8 cellular contexts compared by ENCODE assay signal in the genomic region with DNA sequence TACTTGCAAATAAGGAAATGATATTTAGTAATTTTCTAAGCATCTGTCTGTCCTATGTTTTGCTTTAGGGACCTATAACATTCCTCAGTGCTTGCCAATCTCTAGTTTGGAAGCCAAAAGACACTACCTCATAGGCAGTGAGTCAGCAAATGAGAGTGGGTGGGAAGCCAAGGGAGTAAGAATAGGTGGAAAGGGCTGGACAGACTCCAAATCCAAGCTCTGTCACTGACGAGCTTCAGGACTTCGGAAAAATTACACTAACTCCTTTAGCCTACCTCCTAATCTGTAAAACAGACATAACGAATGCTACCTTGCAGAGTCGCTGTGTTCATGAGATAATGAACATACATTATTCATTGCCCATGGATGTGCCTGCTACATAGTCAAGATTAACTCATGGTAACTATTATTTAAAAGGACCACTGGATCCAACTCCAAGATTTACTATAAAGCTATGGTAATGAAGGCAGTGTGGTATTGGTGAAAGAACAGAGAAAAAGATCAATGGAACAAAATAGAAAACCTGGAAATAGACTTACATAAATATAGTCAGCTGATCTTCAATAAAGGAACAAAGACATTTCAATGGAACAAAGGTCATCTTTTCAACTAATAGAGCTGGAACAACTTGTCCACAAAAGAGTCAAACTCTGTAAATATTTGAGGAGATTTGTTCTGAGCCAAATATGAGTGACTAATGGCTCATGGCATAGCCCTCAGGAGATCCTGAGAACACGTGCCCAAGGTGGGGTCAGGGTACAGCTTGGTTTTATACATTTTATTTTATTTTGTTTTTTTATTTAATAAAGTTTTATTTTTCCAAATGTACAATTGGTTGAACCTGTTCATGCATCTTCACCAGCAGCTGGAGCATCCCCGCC.
A peak's percentile ranks its signal among the peaks of the same experiment; 100 is the strongest.
DNase-seq lines count a peak whose midpoint lies in the region; ATAC-seq and TF ChIP-seq lines count a peak whose summit lies in the region.

No MANE protein-coding gene starts in this region.

- intact Hi-C loops in left ventricle myocardium superior (cut with micrococcal nuclease) = no loop called here

- peak overlapping the region; percentile 63 for H3K9ac ChIP-seq in smooth muscle cell (ENCODE audit: low read depth)

- DNase-seq in HEK293T (ENCODE audit: extremely low spot score) = peak; percentile 23
- DNase-seq in T1000 (lab: John Stamatoyannopoulos, UW) = peak; percentile 66
- no peak for DNase-seq in left ventricle myocardium superior
- DNase-seq in smooth muscle cell (lab: John Stamatoyannopoulos, UW; ENCODE audit: unreplicated experiment) = no peak
- DNase-seq in stimulated activated CD4-positive, alpha-beta T cell treated with anti-CD3 and anti-CD28 coated beads, Interleukin-12 subunit alpha, Interleukin-12 subunit beta, amount 100 ng/mL, for 4 hours = no peak
- DNase-seq in activated CD4-positive, alpha-beta T cell treated with anti-CD3 and anti-CD28 coated beads, Interleukin-2, amount 10 ng/mL, durations not matched to agents 7 days and 5 days = no peak
- no peak for DNase-seq in activated gamma-delta T cell treated with Interleukin-2 at 50 U/mL for 16 hours

- no peak for TF ChIP-seq CTCF in smooth muscle cell (IDR thresholded peaks at IDR 0.05; ENCODE audit: borderline replicate concordance, insufficient read depth, poor library complexity, severe bottlenecking)

- H3K4me3 ChIP-seq in smooth muscle cell = no peak overlapping the region

- H3K36me3 ChIP-seq in smooth muscle cell (ENCODE audit: low read depth) = no peaks in the 10 kb centered on the region

- H3K9me3 ChIP-seq in smooth muscle cell (replicated peaks; ENCODE audit: low read depth) = no peaks in the 10 kb centered on the region

- CTCF ChIA-PET in HEK293T (lab: Yijun Ruan, JAX) = interaction anchor here (0.6 to 1.9 kb wide), 3 partner anchors 20 to 165 kb away, joined by 3 to 10 read pairs (median 5); no protein-coding TSS in a partner anchor
- CTCF ChIA-PET in activated CD4-positive, alpha-beta T cell treated with anti-CD3 and anti-CD28 coated beads, Interleukin-2, amount 10 ng/mL, durations not matched to agents 7 days and 5 days (lab: Charles Lee) = interaction anchor here (0.5 to 1.1 kb wide), 3 partner anchors 19 to 913 kb away, joined by 3 to 5 read pairs (median 4); a partner anchor contains a TSS

- H3K9me3 Mint-ChIP-seq in activated CD4-positive, alpha-beta T cell treated with anti-CD3 and anti-CD28 coated beads, Interleukin-2, amount 10 ng/mL, durations not matched to agents 7 days and 5 days = peaks cover 1% of the 10 kb centered on the region

- H3F3A ChIP-seq in smooth muscle cell (ENCODE audit: low read depth) = peaks cover 11% of the 10 kb centered on the region

- H3K4me1 Mint-ChIP-seq in activated CD4-positive, alpha-beta T cell treated with anti-CD3 and anti-CD28 coated beads, Interleukin-2, amount 10 ng/mL, durations not matched to agents 7 days and 5 days = peaks cover 38% of the 10 kb centered on the region

- ATAC-seq in left ventricle myocardium superior (peak; percentile 88), HG02678 (IDR thresholded peaks at IDR 0.05; ENCODE audit: unreplicated experiment) (no peak)

- peak overlapping the region; percentile 94 for H3K27ac ChIP-seq in smooth muscle cell (ENCODE audit: low read depth)

- H3K79me2 ChIP-seq in smooth muscle cell (ENCODE audit: low read depth) = no peaks in the 10 kb centered on the region

- peaks cover 9% of the 10 kb centered on the region for H3K36me3 Mint-ChIP-seq in activated CD4-positive, alpha-beta T cell treated with anti-CD3 and anti-CD28 coated beads, Interleukin-2, amount 10 ng/mL, durations not matched to agents 7 days and 5 days (ENCODE audit: low read depth)

- H3K4me3 Mint-ChIP-seq in activated CD4-positive, alpha-beta T cell treated with anti-CD3 and anti-CD28 coated beads, Interleukin-2, amount 10 ng/mL, durations not matched to agents 7 days and 5 days = no peak overlapping the region

- H3K27me3 Mint-ChIP-seq in activated CD4-positive, alpha-beta T cell treated with anti-CD3 and anti-CD28 coated beads, Interleukin-2, amount 10 ng/mL, durations not matched to agents 7 days and 5 days = peaks cover 58% of the 10 kb centered on the region

- peak overlapping the region; percentile 61 for H3K4me2 ChIP-seq in smooth muscle cell

- no peaks in the 10 kb centered on the region for H4K20me1 ChIP-seq in smooth muscle cell (ENCODE audit: low read depth)

- no peaks in the 10 kb centered on the region for H3K27me3 ChIP-seq in smooth muscle cell (ENCODE audit: low read depth)

- H3K4me1 ChIP-seq in smooth muscle cell (ENCODE audit: low read depth) = peaks cover 14% of the 10 kb centered on the region

- POLR2A ChIA-PET in HEK293T (lab: Yijun Ruan, JAX) = interaction anchor here (1.0 kb wide), 2 partner anchors 105 to 108 kb away, joined by 3 read pairs; a partner anchor contains a TSS
- POLR2A ChIA-PET in activated CD4-positive, alpha-beta T cell treated with anti-CD3 and anti-CD28 coated beads, Interleukin-2, amount 10 ng/mL, durations not matched to agents 7 days and 5 days (lab: Charles Lee) = no interaction called here

- no peak overlapping the region for H3K27ac Mint-ChIP-seq in activated CD4-positive, alpha-beta T cell treated with anti-CD3 and anti-CD28 coated beads, Interleukin-2, amount 10 ng/mL, durations not matched to agents 7 days and 5 days

- 30% methylated on average over 6 of the region's 6 CpGs for WGBS in smooth muscle cell (ENCODE audit: low lambda C conversion rate)

- no peak overlapping the region for H2AFZ ChIP-seq in smooth muscle cell (ENCODE audit: low read depth)

TF ChIP-seq in HEK293T, 16 proteins besides CTCF, POLR2A, EP300 and RAD21:
- TF ChIP-seq FOXA1 (IDR thresholded peaks at IDR 0.05) = no peak
- TF ChIP-seq, protein P1, sequence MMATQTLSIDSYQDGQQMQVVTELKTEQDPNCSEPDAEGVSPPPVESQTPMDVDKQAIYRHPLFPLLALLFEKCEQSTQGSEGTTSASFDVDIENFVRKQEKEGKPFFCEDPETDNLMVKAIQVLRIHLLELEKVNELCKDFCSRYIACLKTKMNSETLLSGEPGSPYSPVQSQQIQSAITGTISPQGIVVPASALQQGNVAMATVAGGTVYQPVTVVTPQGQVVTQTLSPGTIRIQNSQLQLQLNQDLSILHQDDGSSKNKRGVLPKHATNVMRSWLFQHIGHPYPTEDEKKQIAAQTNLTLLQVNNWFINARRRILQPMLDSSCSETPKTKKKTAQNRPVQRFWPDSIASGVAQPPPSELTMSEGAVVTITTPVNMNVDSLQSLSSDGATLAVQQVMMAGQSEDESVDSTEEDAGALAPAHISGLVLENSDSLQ (IDR thresholded peaks at IDR 0.05) = no peak
- no peak for TF ChIP-seq CTBP1 (IDR thresholded peaks at IDR 0.05; ENCODE audit: borderline replicate concordance)
- no peak for TF ChIP-seq NFRKB (IDR thresholded peaks at IDR 0.05)
- TF ChIP-seq HDGF (IDR thresholded peaks at IDR 0.05; ENCODE audit: borderline replicate concordance) = no peak
- TF ChIP-seq L3MBTL2 (conservative IDR thresholded peaks at IDR 0.05) = no peak
- no peak for TF ChIP-seq ELF4 (IDR thresholded peaks at IDR 0.05)
- no peak for TF ChIP-seq FOXM1 (IDR thresholded peaks at IDR 0.05; ENCODE audit: borderline replicate concordance)
- TF ChIP-seq TARDBP (IDR thresholded peaks at IDR 0.05) = no peak
- TF ChIP-seq SP1 (IDR thresholded peaks at IDR 0.05) = no peak
- no peak for TF ChIP-seq LEF1 (IDR thresholded peaks at IDR 0.05; ENCODE audit: borderline replicate concordance)
- no peak for TF ChIP-seq ARNT (IDR thresholded peaks at IDR 0.05)
- TF ChIP-seq BHLHE40 (IDR thresholded peaks at IDR 0.05; ENCODE audit: borderline replicate concordance) = no peak
- TF ChIP-seq SUZ12 (IDR thresholded peaks at IDR 0.05) = no peak
- TF ChIP-seq FOXK2 (IDR thresholded peaks at IDR 0.05) = no peak
- TF ChIP-seq ZNF384 (IDR thresholded peaks at IDR 0.05) = no peak

Comparison
In these comparisons a context has a peak if more than half of its experiments do, and no peak if none do; other contexts are left out.
1. DNase-seq: peak in HEK293T (single experiment) and T1000 (single experiment); none in left ventricle myocardium superior (single experiment), smooth muscle cell (single experiment), stimulated activated CD4-positive, alpha-beta T cell treated with anti-CD3 and anti-CD28 coated beads, Interleukin-12 subunit alpha, Interleukin-12 subunit beta, amount 100 ng/mL, for 4 hours (single experiment), activated CD4-positive, alpha-beta T cell treated with anti-CD3 and anti-CD28 coated beads, Interleukin-2, amount 10 ng/mL, durations not matched to agents 7 days and 5 days (single experiment) and activated gamma-delta T cell treated with Interleukin-2 at 50 U/mL for 16 hours (single experiment).